27 cellular contexts compared by ENCODE assay signal in the genomic region with DNA sequence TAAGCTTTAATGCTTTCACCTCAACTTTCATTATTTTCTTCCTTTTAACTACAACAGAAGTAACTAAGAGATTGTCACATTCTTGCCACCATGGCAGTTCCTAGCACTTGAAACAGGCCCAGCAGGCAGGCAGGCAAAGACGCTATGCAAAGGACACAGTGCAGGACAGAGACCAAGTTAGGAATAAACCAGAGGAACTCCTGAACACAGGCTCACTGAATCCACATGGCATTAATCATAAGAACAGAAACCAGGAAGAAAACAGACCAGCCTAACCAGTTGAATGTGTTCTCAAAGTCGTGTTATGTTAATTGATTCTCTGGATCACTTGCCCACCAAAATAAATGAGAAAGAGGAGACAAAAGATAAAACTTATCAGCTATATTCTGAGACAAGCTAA.
DNase-seq lines count a peak whose midpoint lies in the region; ATAC-seq and TF ChIP-seq lines count a peak whose summit lies in the region.
"Had no signal": no experiment of that assay in that cellular context is flagged by ENCODE, and none has a peak within 500 bp of the region (broad histone marks: within the 10 kb centered on the region; RNA-seq: fewer than 3 reads in every experiment).

No MANE protein-coding gene starts in this region.

- no TSS peak for BruUV-seq in PC-3 (replicated peaks; lab: Mats Ljungman, UMichigan)

- no peak overlapping the region for H4K91ac ChIP-seq in H9 (ENCODE audit: insufficient read length, low read depth, low read length)

- no peak overlapping the region for H2BK15ac ChIP-seq in H9 (ENCODE audit: low read depth, low read length)

- H3K79me1 ChIP-seq in H9 (ENCODE audit: insufficient read depth, low read depth, low read length, poor library complexity, severe bottlenecking), result no peaks in the 10 kb centered on the region

- H3F3A ChIP-seq in PC-3 (ENCODE audit: low read length, unreplicated experiment), result no peaks in the 10 kb centered on the region

- no peak overlapping the region for H3K9ac ChIP-seq in H9 (ENCODE audit: extremely low read depth, insufficient read length, low read length)
- no peak overlapping the region for H3K9ac ChIP-seq in PC-3 (ENCODE audit: low read length)
- no peak overlapping the region for H3K9ac ChIP-seq in rectal smooth muscle tissue (ENCODE audit: low read length)

- DNase-seq in H9, result no peak
- DNase-seq in PC-3, result peak; percentile 27
- DNase-seq in hepatocyte (ENCODE audit: low spot score), result no peak
- DNase-seq in naive thymus-derived CD8-positive, alpha-beta T cell, result no peak
- DNase-seq: activated CD4-positive, alpha-beta T cell treated with anti-CD3 and anti-CD28 coated beads for 4 hours; activated naive CD4-positive, alpha-beta T cell; activated T-cell treated with anti-CD3 and anti-CD28 coated beads, Interleukin-2, amount 50 U/mL, for 4 hours; amniotic stem cell; CD4-positive, CD25-positive, alpha-beta regulatory T cell; colonic mucosa; effector memory CD4-positive, alpha-beta T cell; esophagus squamous epithelium; HFFc6; kidney; NCI-H1436 treated with DMSO at 0.1 percent for 48 hours; NCI-H510A treated with DMSO at 0.1 percent for 48 hours; retina; stimulated activated CD4-positive, alpha-beta T cell treated with anti-CD3 and anti-CD28 coated beads, Interleukin-12 subunit alpha, Interleukin-12 subunit beta, amount 100 ng/mL, for 4 hours; stimulated activated CD4-positive, alpha-beta T cell treated with anti-CD3 and anti-CD28 coated beads, Interleukin-4, amount 100 ng/mL, for 4 hours; stimulated activated naive CD8-positive, alpha-beta T cell treated with anti-CD3 and anti-CD28 coated beads, Interleukin-15, Interleukin-2, amounts not matched to agents 100 U/mL and 50 U/mL, for 24 hours had no signal

- H2BK5ac ChIP-seq in H9 (ENCODE audit: insufficient read length, low read length), result no peak overlapping the region

- H3K27ac ChIP-seq in H9 (ENCODE audit: insufficient read length, low read depth, low read length), result no peak overlapping the region
- H3K27ac ChIP-seq in PC-3 (ENCODE audit: low read length), result no peak overlapping the region
- peak overlapping the region; percentile 51 for H3K27ac ChIP-seq in hepatocyte
- H3K27ac ChIP-seq in rectal smooth muscle tissue (ENCODE audit: low read depth, low read length), result peak overlapping the region; percentile 48
- H3K27ac ChIP-seq: gastroesophageal sphincter, neutrophil had no signal

- H3K14ac ChIP-seq in H9 (ENCODE audit: insufficient read depth, low read length), result no peak overlapping the region

- H2AFZ ChIP-seq in H9 (ENCODE audit: low read length) (no peak overlapping the region), PC-3 (ENCODE audit: low read length) (no peak overlapping the region; the same call in 1 of the 2 replicates), hepatocyte (peak overlapping the region; percentile 27)

- POLR2A ChIA-PET in PC-3 (lab: Charles Lee; ENCODE audit: unreplicated experiment), result no interaction called here
- POLR2A ChIA-PET in naive thymus-derived CD8-positive, alpha-beta T cell (lab: Charles Lee), result no interaction called here

- H2BK20ac ChIP-seq in H9 (ENCODE audit: low read depth, low read length, poor library complexity, severe bottlenecking), result no peak overlapping the region

- H3K4me1 Mint-ChIP-seq in H9, result peaks cover 26 to 28% of the 10 kb centered on the region in 2 experiments
- H3K4me1 Mint-ChIP-seq in naive thymus-derived CD8-positive, alpha-beta T cell, result no peaks in the 10 kb centered on the region
- H3K4me1 Mint-ChIP-seq: CD4-positive, CD25-positive, alpha-beta regulatory T cell had no signal

- TF ChIP-seq CTCF in H9 (conservative IDR thresholded peaks at IDR 0.05) (no peak), PC-3 (conservative IDR thresholded peaks at IDR 0.05; ENCODE audit: low read depth, low read length) (no peak), hepatocyte (IDR thresholded peaks at IDR 0.05; ENCODE audit: poor library complexity) (no peak)

- H3K79me2 ChIP-seq in H9 (ENCODE audit: insufficient read depth, low read length) (no peaks in the 10 kb centered on the region), PC-3 (ENCODE audit: low read length) (no peaks in the 10 kb centered on the region), hepatocyte (no peaks in the 10 kb centered on the region)

- H3K4me1 ChIP-seq in H9 (ENCODE audit: insufficient read depth, low read length), result peaks cover 7% of the 10 kb centered on the region; the same call in 1 of the 2 replicates
- no peaks in the 10 kb centered on the region for H3K4me1 ChIP-seq in PC-3 (ENCODE audit: insufficient read depth, low read length)
- H3K4me1 ChIP-seq in hepatocyte (ENCODE audit: insufficient read depth), result peaks cover 16% of the 10 kb centered on the region
- H3K4me1 ChIP-seq in rectal smooth muscle tissue (ENCODE audit: control insufficient read depth, insufficient read depth, low read length), result peaks cover 3% of the 10 kb centered on the region
- H3K4me1 ChIP-seq: colonic mucosa, gastroesophageal sphincter had no signal

- H4K8ac ChIP-seq in H9 (replicated peaks; ENCODE audit: insufficient read length, low read depth, low read length), result no peak overlapping the region

- no peaks in the 10 kb centered on the region for H4K20me1 ChIP-seq in H9 (ENCODE audit: control insufficient read depth, insufficient read depth, insufficient read length)
- H4K20me1 ChIP-seq in PC-3 (ENCODE audit: low read length), result no peaks in the 10 kb centered on the region
- H4K20me1 ChIP-seq in hepatocyte (ENCODE audit: insufficient read depth, poor library complexity, severe bottlenecking), result no peaks in the 10 kb centered on the region

- H3K18ac ChIP-seq in H9 (ENCODE audit: insufficient read length, low read depth, low read length), result peak overlapping the region; percentile 15

- ATAC-seq in PC-3 (no peak), GM19324 (IDR thresholded peaks at IDR 0.05; ENCODE audit: low FRiP score, unreplicated experiment) (no peak), HG02763 (IDR thresholded peaks at IDR 0.05; ENCODE audit: unreplicated experiment) (no peak)
- no peak for ATAC-seq in naive thymus-derived CD8-positive, alpha-beta T cell
- ATAC-seq: activated T-cell treated with anti-CD3 and anti-CD28 coated beads, Interleukin-2, amount 50 U/mL, for 4 hours; gastroesophageal sphincter; K562; stimulated activated naive CD8-positive, alpha-beta T cell treated with anti-CD3 and anti-CD28 coated beads, Interleukin-15, Interleukin-2, amounts not matched to agents 100 U/mL and 50 U/mL, for 24 hours had no signal

- no peak overlapping the region for H2BK120ac ChIP-seq in H9 (ENCODE audit: low read depth, low read length, poor library complexity, severe bottlenecking)

- H3K27me3 Mint-ChIP-seq in H9 (ENCODE audit: low read depth), result no peaks in the 10 kb centered on the region
- H3K27me3 Mint-ChIP-seq in naive thymus-derived CD8-positive, alpha-beta T cell, result peaks cover 0 to 8% (median 4%) of the 10 kb centered on the region in 5 donors

- H3K23ac ChIP-seq in H9 (ENCODE audit: insufficient read length, low read depth, low read length), result no peak overlapping the region

- no peaks in the 10 kb centered on the region; a peak in 3 of 5 replicates for H3K9me3 Mint-ChIP-seq in H9
- H3K9me3 Mint-ChIP-seq in naive thymus-derived CD8-positive, alpha-beta T cell, result peaks cover 0 to 10% (median 0%) of the 10 kb centered on the region in 9 donors
- H3K9me3 Mint-ChIP-seq: activated T-cell treated with anti-CD3 and anti-CD28 coated beads, Interleukin-2, amount 50 U/mL, for 4 hours had no signal

- no peaks in the 10 kb centered on the region; a peak in 3 of 7 replicates for H3K36me3 Mint-ChIP-seq in H9 (ENCODE audit: insufficient read depth in 1 of 3, low read depth in 3 of 3)
- no peaks in the 10 kb centered on the region for H3K36me3 Mint-ChIP-seq in naive thymus-derived CD8-positive, alpha-beta T cell
- H3K36me3 Mint-ChIP-seq: CD4-positive, CD25-positive, alpha-beta regulatory T cell had no signal

- no peaks in the 10 kb centered on the region for H3K9me3 ChIP-seq in H9 (ENCODE audit: control insufficient read depth, low read depth, low read length)
- H3K9me3 ChIP-seq in PC-3 (ENCODE audit: low read length), result no peaks in the 10 kb centered on the region
- no peaks in the 10 kb centered on the region for H3K9me3 ChIP-seq in hepatocyte (ENCODE audit: low read depth)
- H3K9me3 ChIP-seq: colonic mucosa, gastroesophageal sphincter, neutrophil had no signal

- no CpG with 5 or more reads among the region's 2 CpGs for WGBS in H9 (ENCODE audit: extremely low coverage, insufficient read length, low lambda C conversion rate)
- 31% methylated on average over 2 of the region's 2 CpGs for WGBS in hepatocyte (ENCODE audit: low lambda C conversion rate, missing lambda C conversion rate)

- no peaks in the 10 kb centered on the region for H3K23me2 ChIP-seq in H9 (ENCODE audit: insufficient read length, low read depth, low read length, poor library complexity, severe bottlenecking)

- H3K56ac ChIP-seq in H9 (ENCODE audit: insufficient read length, low read depth, low read length), result no peak overlapping the region

- intact Hi-C loops in PC-3 (cut with micrococcal nuclease), result loop anchor here (5.0 kb wide), 1 partner anchor 57 kb away; no protein-coding TSS in a partner anchor

- no peak overlapping the region for H3K4ac ChIP-seq in H9 (ENCODE audit: low read depth, low read length)

- H3K27ac Mint-ChIP-seq in H9, result peak overlapping the region in 1 of 3 experiments; percentile 31; a peak in 3 of 7 replicates
- no peak overlapping the region for H3K27ac Mint-ChIP-seq in naive thymus-derived CD8-positive, alpha-beta T cell
- H3K27ac Mint-ChIP-seq: CD4-positive, CD25-positive, alpha-beta regulatory T cell; HFFc6 had no signal

- no peak overlapping the region for H3T11ph ChIP-seq in H9 (ENCODE audit: low read length)

- no peak overlapping the region for H2BK12ac ChIP-seq in H9 (ENCODE audit: insufficient read length, low read depth, low read length)

- H3K9me2 ChIP-seq in PC-3 (replicated peaks; ENCODE audit: low read length), result no peaks in the 10 kb centered on the region
- no peaks in the 10 kb centered on the region for H3K9me2 ChIP-seq in hepatocyte (replicated peaks; ENCODE audit: insufficient read depth)

- H4K5ac ChIP-seq in H9 (ENCODE audit: insufficient read length, low read depth, low read length), result no peak overlapping the region

- H2AK5ac ChIP-seq in H9 (ENCODE audit: insufficient read length, low read length), result no peak overlapping the region

- H3K4me2 ChIP-seq in H9 (ENCODE audit: insufficient read depth, insufficient read length, low read length), result no peak overlapping the region
- no peak overlapping the region for H3K4me2 ChIP-seq in PC-3 (ENCODE audit: low read length)
- H3K4me2 ChIP-seq in hepatocyte, result no peak overlapping the region

- no peak overlapping the region for H3K4me3 ChIP-seq in PC-3 (ENCODE audit: low read length)
- no peak overlapping the region for H3K4me3 ChIP-seq in hepatocyte
- H3K4me3 ChIP-seq in rectal smooth muscle tissue (ENCODE audit: low read length), result no peak overlapping the region
- H3K4me3 ChIP-seq: colonic mucosa, esophagus squamous epithelium, gastroesophageal sphincter, K562, lung had no signal

- H3K27me3 ChIP-seq in H9 (ENCODE audit: insufficient read depth, low read length) (no peaks in the 10 kb centered on the region), PC-3 (ENCODE audit: low read length) (no peaks in the 10 kb centered on the region), hepatocyte (no peaks in the 10 kb centered on the region), rectal smooth muscle tissue (ENCODE audit: control insufficient read depth, insufficient read depth, low read length) (no peaks in the 10 kb centered on the region)
- H3K27me3 ChIP-seq: colonic mucosa, esophagus squamous epithelium, gastroesophageal sphincter, neutrophil had no signal

- H3K36me3 ChIP-seq in PC-3 (ENCODE audit: low read depth, low read length) (no peaks in the 10 kb centered on the region), hepatocyte (replicated peaks; ENCODE audit: insufficient read depth, low read depth) (no peaks in the 10 kb centered on the region), rectal smooth muscle tissue (ENCODE audit: control insufficient read depth, insufficient read depth, low read length) (no peaks in the 10 kb centered on the region)
- H3K36me3 ChIP-seq: colonic mucosa, esophagus squamous epithelium, gastroesophageal sphincter, neutrophil had no signal

- CTCF ChIA-PET in PC-3 (lab: Charles Lee), result no interaction called here

- H3K4me3 Mint-ChIP-seq in H9, result no peak overlapping the region
- no peak overlapping the region for H3K4me3 Mint-ChIP-seq in naive thymus-derived CD8-positive, alpha-beta T cell
- H3K4me3 Mint-ChIP-seq: activated T-cell treated with anti-CD3 and anti-CD28 coated beads, Interleukin-2, amount 50 U/mL, for 4 hours; CD4-positive, CD25-positive, alpha-beta regulatory T cell; HFFc6 had no signal

Comparison
In these comparisons a context has a peak if more than half of its experiments do, and no peak if none do; other contexts are left out.
1. H3K27ac ChIP-seq: peak in hepatocyte (single experiment) and rectal smooth muscle tissue (single experiment); none in H9 (single experiment) and PC-3 (single experiment).